ENCODE assay signal across 20 cellular contexts in genomic region chr2:33525666-33526065, GRCh38. TPM values are rescaled to one million over a fixed set of nuclear protein-coding genes. Genes with fewer than 3 reads are reported as not detected.
A peak's percentile ranks its signal among the peaks of the same experiment; 100 is the strongest.
DNase-seq lines count a peak whose midpoint lies in the region; ATAC-seq and TF ChIP-seq lines count a peak whose summit lies in the region.
"Had no signal": no experiment of that assay in that cellular context is flagged by ENCODE, and none has a peak within 500 bp of the region (broad histone marks: within the 10 kb centered on the region; RNA-seq: fewer than 3 reads in every experiment).

No MANE protein-coding gene starts in this region.

- no peak overlapping the region for H3K4me3 ChIP-seq in DOHH2 (ENCODE audit: low read length)
- H3K4me3 ChIP-seq in Karpas-422 (ENCODE audit: low read length) = no peak overlapping the region
- H3K4me3 ChIP-seq in upper lobe of right lung = no peak overlapping the region
- H3K4me3 ChIP-seq in smooth muscle cell = no peak overlapping the region
- H3K4me3 ChIP-seq: SJSA1 had no signal

- no peaks in the 10 kb centered on the region for H4K20me1 ChIP-seq in DOHH2 (ENCODE audit: control insufficient read depth, insufficient read depth, low read depth, low read length)
- no peaks in the 10 kb centered on the region for H4K20me1 ChIP-seq in Karpas-422 (ENCODE audit: insufficient read depth, low read depth, low read length)
- H4K20me1 ChIP-seq in smooth muscle cell (ENCODE audit: low read depth) = no peaks in the 10 kb centered on the region

- no peaks in the 10 kb centered on the region for H3K9me2 ChIP-seq in DOHH2 (replicated peaks; ENCODE audit: control insufficient read depth, low read length)
- no peaks in the 10 kb centered on the region for H3K9me2 ChIP-seq in Karpas-422 (replicated peaks; ENCODE audit: insufficient read depth, low read length)

- H3K4me1 Mint-ChIP-seq in activated T-helper 2 cell treated with anti-CD3 and anti-CD28 coated beads, Interferon-gamma antibody, Interleukin-2, Interleukin-4, amounts not matched to agents 10 μg/mL and 5 μg/mL and 100 μg/mL, durations not matched to agents 14 hours and 24 hours and 36 hours (ENCODE audit: low read depth) = peaks cover 23% of the 10 kb centered on the region
- peaks cover 41 to 51% (median 46%) of the 10 kb centered on the region in 3 donors for H3K4me1 Mint-ChIP-seq in naive B cell

- intact Hi-C loops in activated T-helper 2 cell treated with anti-CD3 and anti-CD28 coated beads, Interferon-gamma antibody, Interleukin-2, Interleukin-4, amounts not matched to agents 10 μg/mL and 5 μg/mL and 100 μg/mL, durations not matched to agents 14 hours and 24 hours and 36 hours (cut with micrococcal nuclease) = loop anchor here (2.0 kb wide), 1 partner anchor 49 kb away; the partner anchor contains the start of gene RASGRP3
- intact Hi-C loops in upper lobe of right lung (cut with DNase I) = no loop called here

- no peak for DNase-seq in Karpas-422
- no peak for DNase-seq in activated T-helper 2 cell treated with anti-CD3 and anti-CD28 coated beads, Interferon-gamma antibody, Interleukin-2, Interleukin-4, amounts not matched to agents 10 μg/mL and 5 μg/mL and 100 μg/mL, durations not matched to agents 14 hours and 24 hours and 36 hours (ENCODE audit: low spot score)
- no peak for DNase-seq in naive B cell
- no peak for DNase-seq in upper lobe of right lung
- DNase-seq in Kasumi-1 (lab: John Stamatoyannopoulos, UW) = no peak
- DNase-seq in smooth muscle cell (lab: John Stamatoyannopoulos, UW; ENCODE audit: unreplicated experiment) = no peak
- DNase-seq: Calu3; CD8-positive, alpha-beta memory T cell; DMS153; NCI-H1105 treated with DMSO at 0.1 percent for 48 hours; NCI-H2029 treated with DMSO at 0.1 percent for 48 hours; NCI-H446; NCI-H526 had no signal

- H3K27me3 Mint-ChIP-seq in activated T-helper 2 cell treated with anti-CD3 and anti-CD28 coated beads, Interferon-gamma antibody, Interleukin-2, Interleukin-4, amounts not matched to agents 10 μg/mL and 5 μg/mL and 100 μg/mL, durations not matched to agents 14 hours and 24 hours and 36 hours (ENCODE audit: low read depth) = no peaks in the 10 kb centered on the region
- H3K27me3 Mint-ChIP-seq in naive B cell = no peaks in the 10 kb centered on the region
- H3K27me3 Mint-ChIP-seq: CD8-positive, alpha-beta memory T cell had no signal

- TF ChIP-seq POLR2A in GM18505 (IDR thresholded peaks at IDR 0.05; ENCODE audit: borderline replicate concordance, extremely low read depth, insufficient read depth, insufficient read length) = no peak

- H3K27ac Mint-ChIP-seq in activated T-helper 2 cell treated with anti-CD3 and anti-CD28 coated beads, Interferon-gamma antibody, Interleukin-2, Interleukin-4, amounts not matched to agents 10 μg/mL and 5 μg/mL and 100 μg/mL, durations not matched to agents 14 hours and 24 hours and 36 hours = peak overlapping the region; percentile 57
- peak overlapping the region; percentile 51 to 92 (median 76) for H3K27ac Mint-ChIP-seq in naive B cell
- H3K27ac Mint-ChIP-seq: CD8-positive, alpha-beta memory T cell had no signal

- H2AFZ ChIP-seq in Karpas-422 (ENCODE audit: low read length) = peak overlapping the region; percentile 80; the same call in 1 of the 2 replicates
- no peak overlapping the region for H2AFZ ChIP-seq in smooth muscle cell (ENCODE audit: low read depth)

- H3K79me2 ChIP-seq in DOHH2 (ENCODE audit: control insufficient read depth, low read length) (peaks cover 2% of the 10 kb centered on the region), Karpas-422 (ENCODE audit: low read length) (no peaks in the 10 kb centered on the region), smooth muscle cell (ENCODE audit: low read depth) (no peaks in the 10 kb centered on the region)

- H3K4me1 ChIP-seq in DOHH2 (ENCODE audit: control insufficient read depth, low read length) (peaks cover 68% of the 10 kb centered on the region), Karpas-422 (ENCODE audit: low read length) (peaks cover 31% of the 10 kb centered on the region), upper lobe of right lung (no peaks in the 10 kb centered on the region), smooth muscle cell (ENCODE audit: low read depth) (no peaks in the 10 kb centered on the region)

- H3K27ac ChIP-seq in DOHH2 (ENCODE audit: low read depth, low read length) = peak overlapping the region; percentile 100
- no peak overlapping the region for H3K27ac ChIP-seq in Karpas-422 (ENCODE audit: low read length)
- no peak overlapping the region for H3K27ac ChIP-seq in upper lobe of right lung
- no peak overlapping the region for H3K27ac ChIP-seq in smooth muscle cell (ENCODE audit: low read depth)
- H3K27ac ChIP-seq: C4-2B, SJSA1 had no signal

- H3K27me3 ChIP-seq in DOHH2 (ENCODE audit: control insufficient read depth, low read length) (no peaks in the 10 kb centered on the region), Karpas-422 (ENCODE audit: low read length) (no peaks in the 10 kb centered on the region), upper lobe of right lung (no peaks in the 10 kb centered on the region), smooth muscle cell (ENCODE audit: low read depth) (no peaks in the 10 kb centered on the region)
- H3K27me3 ChIP-seq: SJSA1 had no signal

- peaks cover 16% of the 10 kb centered on the region for H3K36me3 Mint-ChIP-seq in activated T-helper 2 cell treated with anti-CD3 and anti-CD28 coated beads, Interferon-gamma antibody, Interleukin-2, Interleukin-4, amounts not matched to agents 10 μg/mL and 5 μg/mL and 100 μg/mL, durations not matched to agents 14 hours and 24 hours and 36 hours (ENCODE audit: low read depth)
- H3K36me3 Mint-ChIP-seq in naive B cell = peaks cover 38 to 43% of the 10 kb centered on the region in 2 donors

- H3K9me3 Mint-ChIP-seq in activated T-helper 2 cell treated with anti-CD3 and anti-CD28 coated beads, Interferon-gamma antibody, Interleukin-2, Interleukin-4, amounts not matched to agents 10 μg/mL and 5 μg/mL and 100 μg/mL, durations not matched to agents 14 hours and 24 hours and 36 hours = no peaks in the 10 kb centered on the region
- no peaks in the 10 kb centered on the region for H3K9me3 Mint-ChIP-seq in naive B cell
- H3K9me3 Mint-ChIP-seq: CD8-positive, alpha-beta memory T cell had no signal

- no peak for ATAC-seq in naive B cell (ENCODE audit: low read depth in 2 of 2)
- ATAC-seq in upper lobe of right lung = no peak
- ATAC-seq in GM18505 (IDR thresholded peaks at IDR 0.05; ENCODE audit: unreplicated experiment) = no peak
- ATAC-seq: HCT116, Right ventricle myocardium inferior had no signal

- 87% methylated on average over 6 of the region's 6 CpGs for WGBS in smooth muscle cell (ENCODE audit: low lambda C conversion rate)

- H3K36me3 ChIP-seq in DOHH2 (ENCODE audit: control insufficient read depth, low read length) = peaks cover 87% of the 10 kb centered on the region
- no peaks in the 10 kb centered on the region for H3K36me3 ChIP-seq in Karpas-422 (ENCODE audit: insufficient read depth, low read length)
- H3K36me3 ChIP-seq in upper lobe of right lung = no peaks in the 10 kb centered on the region
- no peaks in the 10 kb centered on the region for H3K36me3 ChIP-seq in smooth muscle cell (ENCODE audit: low read depth)
- H3K36me3 ChIP-seq: SJSA1 had no signal

- TF ChIP-seq CTCF in DOHH2 (IDR thresholded peaks at IDR 0.05; ENCODE audit: low read depth, low read length, poor library complexity, severe bottlenecking) = no peak
- no peak for TF ChIP-seq CTCF in upper lobe of right lung (IDR thresholded peaks at IDR 0.05)
- TF ChIP-seq CTCF in smooth muscle cell (IDR thresholded peaks at IDR 0.05; ENCODE audit: borderline replicate concordance, insufficient read depth, poor library complexity, severe bottlenecking) = no peak

- no peak overlapping the region for H3K4me3 Mint-ChIP-seq in activated T-helper 2 cell treated with anti-CD3 and anti-CD28 coated beads, Interferon-gamma antibody, Interleukin-2, Interleukin-4, amounts not matched to agents 10 μg/mL and 5 μg/mL and 100 μg/mL, durations not matched to agents 14 hours and 24 hours and 36 hours (ENCODE audit: low read depth)
- H3K4me3 Mint-ChIP-seq in naive B cell = peak overlapping the region in 3 of 8 donors; percentile 9 to 35 (median 20)
- H3K4me3 Mint-ChIP-seq: CD8-positive, alpha-beta memory T cell had no signal

- H3K9me3 ChIP-seq in DOHH2 (ENCODE audit: control insufficient read depth, insufficient read depth, low read length) (no peaks in the 10 kb centered on the region), Karpas-422 (ENCODE audit: low read length) (no peaks in the 10 kb centered on the region), upper lobe of right lung (no peaks in the 10 kb centered on the region), smooth muscle cell (replicated peaks; ENCODE audit: low read depth) (no peaks in the 10 kb centered on the region)
- H3K9me3 ChIP-seq: SJSA1 had no signal

- H3K9ac ChIP-seq in Karpas-422 (ENCODE audit: low read length) = no peak overlapping the region
- no peak overlapping the region for H3K9ac ChIP-seq in smooth muscle cell (ENCODE audit: low read depth)

- H3F3A ChIP-seq in DOHH2 (ENCODE audit: control insufficient read depth, insufficient read depth) (peaks cover 52% of the 10 kb centered on the region), smooth muscle cell (ENCODE audit: low read depth) (no peaks in the 10 kb centered on the region)

- H3K4me2 ChIP-seq in DOHH2 (ENCODE audit: low read length) (peak overlapping the region; percentile 94), Karpas-422 (ENCODE audit: low read depth, low read length, poor library complexity, severe bottlenecking) (no peak overlapping the region), smooth muscle cell (no peak overlapping the region)

RNA-seq across cellular contexts. Expression of gene RASGRP3, which starts 49.2 kb away (rescaled TPM):
- 15.3 and 19.3 TPM in 2 replicates for total RNA-seq in Karpas-422 (2014; rRNA removed; shearing (Covaris generic); ENCODE audit: low replicate concordance)
- 1.5 and 2.5 TPM in 2 replicates for total RNA-seq in activated T-helper 2 cell treated with anti-CD3 and anti-CD28 coated beads, Interferon-gamma antibody, Interleukin-2, Interleukin-4, amounts not matched to agents 10 μg/mL and 5 μg/mL and 100 μg/mL, durations not matched to agents 14 hours and 24 hours and 36 hours
- polyA plus RNA-seq in naive B cell (ENCODE audit: low read depth in 6 of 6) (100 to 1,000 TPM in 3 of 6 donors, 10 to 100 TPM in 3; 44.7 to 118 (median 92.3) TPM), smooth muscle cell (0.10 and 0.48 TPM in 2 replicates)
- total RNA-seq in upper lobe of right lung (13.6 TPM), smooth muscle cell (0.31 and 0.49 TPM in 2 replicates)
- total RNA-seq: H1 had no signal
